In genomic region chr4:169051936-169052335, GRCh38 we compare ENCODE assay signal across 15 cellular contexts. TPM values are rescaled to one million over a fixed set of nuclear protein-coding genes. Genes with fewer than 3 reads are reported as not detected.
DNase-seq lines count a peak whose midpoint lies in the region; ATAC-seq and TF ChIP-seq lines count a peak whose summit lies in the region.
"Had no signal": no experiment of that assay in that cellular context is flagged by ENCODE, and none has a peak within 500 bp of the region (broad histone marks: within the 10 kb centered on the region; RNA-seq: fewer than 3 reads in every experiment).

No MANE protein-coding gene starts in this region.

- H3K4me1 ChIP-seq in heart left ventricle, result peaks cover 17 to 44% (median 29%) of the 10 kb centered on the region in 12 donors
- H3K4me1 ChIP-seq in body of pancreas, result no peaks in the 10 kb centered on the region
- H3K4me1 ChIP-seq in skeletal muscle tissue (ENCODE audit: control insufficient read depth in 3 of 3, insufficient read depth in 3 of 3, low read length in 3 of 3), result peaks cover 4 to 30% (median 10%) of the 10 kb centered on the region in 3 donors
- no peaks in the 10 kb centered on the region for H3K4me1 ChIP-seq in PC-9 (replicated peaks; ENCODE audit: insufficient read depth)

- TF ChIP-seq POLR2A in heart left ventricle (IDR thresholded peaks at IDR 0.05) (no peak), body of pancreas (IDR thresholded peaks at IDR 0.05) (no peak)

- H3K4me3 Mint-ChIP-seq in mesothelial cell of epicardium, result no peak overlapping the region
- H3K4me3 Mint-ChIP-seq: GM23338 had no signal

- no peak for TF ChIP-seq CTCF in heart left ventricle (IDR thresholded peaks at IDR 0.05)
- TF ChIP-seq CTCF in body of pancreas (IDR thresholded peaks at IDR 0.05), result no peak
- TF ChIP-seq CTCF in mesothelial cell of epicardium (IDR thresholded peaks at IDR 0.05; ENCODE audit: unreplicated experiment), result no peak
- no peak for TF ChIP-seq CTCF in PC-9 (conservative IDR thresholded peaks at IDR 0.05)

- DNase-seq in heart left ventricle (no peak), Right ventricle myocardium superior (no peak), body of pancreas (peak in 2 of 4 donors; percentile 25 to 29), mesothelial cell of epicardium (ENCODE audit: low spot score in 2 of 2, unreplicated experiment in 2 of 2) (no peak), PC-9 (no peak)
- DNase-seq in activated CD4-positive, alpha-beta T cell treated with anti-CD3 and anti-CD28 coated beads for 1 hour, result no peak
- DNase-seq: DMS 273 treated with DMSO at 0.1 percent for 48 hours, KBM-7, NCI-H1105, NCI-H1694 treated with DMSO at 0.1 percent for 48 hours, NCI-H748 treated with DMSO at 0.1 percent for 48 hours had no signal

- H3K27me3 Mint-ChIP-seq in mesothelial cell of epicardium (ENCODE audit: low read depth), result no peaks in the 10 kb centered on the region

- H3K9me3 ChIP-seq in heart left ventricle, result no peaks in the 10 kb centered on the region
- H3K9me3 ChIP-seq in body of pancreas, result no peaks in the 10 kb centered on the region
- H3K9me3 ChIP-seq in skeletal muscle tissue (ENCODE audit: control insufficient read depth in 3 of 3, low read length in 3 of 3), result no peaks in the 10 kb centered on the region
- H3K9me3 ChIP-seq in PC-9 (ENCODE audit: insufficient read depth, low read depth), result no peaks in the 10 kb centered on the region
- H3K9me3 ChIP-seq: BLaER1 treated with 17β-estradiol and CSF1 and Interleukin-3, amounts not matched to agents 10 nM and 100 nM had no signal

- 87 to 93% (median 91%) methylated on average over 4 of the region's 4 CpGs for WGBS in heart left ventricle, 4 donors
- WGBS in body of pancreas, 2 donors, result 60 to 67% methylated on average over 4 of the region's 4 CpGs

- CTCF ChIA-PET in PC-9 (lab: Charles Lee), result no interaction called here

- no TSS peak for BruUV-seq in PC-9 (replicated peaks; lab: Mats Ljungman, UMichigan)

- H3K36me3 Mint-ChIP-seq in mesothelial cell of epicardium, result no peaks in the 10 kb centered on the region

- POLR2A ChIA-PET in PC-9 (lab: Charles Lee; ENCODE audit: unreplicated experiment), result no interaction called here

- no peaks in the 10 kb centered on the region for H3K9me3 Mint-ChIP-seq in mesothelial cell of epicardium
- H3K9me3 Mint-ChIP-seq: GM23338 had no signal

- H3K27ac ChIP-seq in heart left ventricle (peak overlapping the region in 8 of 12 donors; percentile 8 to 92 (median 80)), body of pancreas (peak overlapping the region in 1 of 4 donors; percentile 7), skeletal muscle tissue (ENCODE audit: low read depth, low read length) (peak overlapping the region; percentile 79), PC-9 (no peak overlapping the region)
- H3K27ac ChIP-seq: BLaER1 treated with 17β-estradiol and CSF1 and Interleukin-3, amounts not matched to agents 10 nM and 100 nM had no signal

- H3F3A ChIP-seq in PC-9 (ENCODE audit: insufficient read depth, low read depth), result no peaks in the 10 kb centered on the region

- no peak overlapping the region for H3K9ac ChIP-seq in skeletal muscle tissue (ENCODE audit: low read depth in 1 of 3, low read length in 3 of 3)
- H3K9ac ChIP-seq: BLaER1 treated with 17β-estradiol and CSF1 and Interleukin-3, amounts not matched to agents 10 nM and 100 nM had no signal

- H3K27me3 ChIP-seq in heart left ventricle (no peaks in the 10 kb centered on the region), body of pancreas (no peaks in the 10 kb centered on the region), skeletal muscle tissue (ENCODE audit: control insufficient read depth in 3 of 3, insufficient read depth in 3 of 3, low read length in 3 of 3) (no peaks in the 10 kb centered on the region), PC-9 (ENCODE audit: insufficient read depth, low read depth) (no peaks in the 10 kb centered on the region)
- H3K27me3 ChIP-seq: BLaER1 treated with 17β-estradiol and CSF1 and Interleukin-3, amounts not matched to agents 10 nM and 100 nM had no signal

- no peak overlapping the region for H3K4me2 ChIP-seq in PC-9
- H3K4me2 ChIP-seq: BLaER1 treated with 17β-estradiol and CSF1 and Interleukin-3, amounts not matched to agents 10 nM and 100 nM; GM23338 had no signal

- H3K36me3 ChIP-seq in heart left ventricle (no peaks in the 10 kb centered on the region), body of pancreas (replicated peaks in 1 of 2; ENCODE audit: insufficient read depth in 1 of 2, low read depth in 2 of 2) (no peaks in the 10 kb centered on the region), skeletal muscle tissue (ENCODE audit: control insufficient read depth in 3 of 3, insufficient read depth in 3 of 3, low read length in 3 of 3) (no peaks in the 10 kb centered on the region), PC-9 (ENCODE audit: low read depth) (no peaks in the 10 kb centered on the region)
- H3K36me3 ChIP-seq: BLaER1 treated with 17β-estradiol and CSF1 and Interleukin-3, amounts not matched to agents 10 nM and 100 nM had no signal

- intact Hi-C loops in heart left ventricle (cut with DNase I) (loop anchor here in 3 of 10 donors (2.0 to 10.0 kb wide), 3 partner anchors 83 to 223 kb away; partner anchors contain the start of gene SH3RF1 (in 2 of the 3)), Right ventricle myocardium superior (cut with DNase I) (no loop called here), body of pancreas (cut with DNase I) (no loop called here), PC-9 (cut with micrococcal nuclease; ENCODE audit: unreplicated experiment) (no loop called here)

- H3K9me2 ChIP-seq in PC-9 (ENCODE audit: insufficient read depth), result no peaks in the 10 kb centered on the region

- peak overlapping the region; percentile 31 for H3K27ac Mint-ChIP-seq in mesothelial cell of epicardium
- H3K27ac Mint-ChIP-seq: GM23338 had no signal

- no peaks in the 10 kb centered on the region for H4K20me1 ChIP-seq in PC-9 (ENCODE audit: insufficient read depth)
- H4K20me1 ChIP-seq: BLaER1 treated with 17β-estradiol and CSF1 and Interleukin-3, amounts not matched to agents 10 nM and 100 nM had no signal

- H3K79me2 ChIP-seq in PC-9 (ENCODE audit: low read depth), result no peaks in the 10 kb centered on the region

- no peak overlapping the region for H2AFZ ChIP-seq in PC-9

- peaks cover 36% of the 10 kb centered on the region for H3K4me1 Mint-ChIP-seq in mesothelial cell of epicardium

- ATAC-seq in heart left ventricle (no peak), Right ventricle myocardium superior (ENCODE audit: poor library complexity) (no peak), body of pancreas (peak; percentile 68), GM19035 (IDR thresholded peaks at IDR 0.05; ENCODE audit: unreplicated experiment) (no peak)
- ATAC-seq: GM23338 had no signal

- H3K4me3 ChIP-seq in heart left ventricle (no peak overlapping the region), body of pancreas (no peak overlapping the region), skeletal muscle tissue (ENCODE audit: low read length in 3 of 3) (no peak overlapping the region), PC-9 (no peak overlapping the region)
- H3K4me3 ChIP-seq: BLaER1 treated with 17β-estradiol and CSF1 and Interleukin-3, amounts not matched to agents 10 nM and 100 nM; GM23338 had no signal

RNA-seq across cellular contexts. Expression of gene CBR4, which starts 41.9 kb away (rescaled TPM):
- total RNA-seq in heart left ventricle (10 to 100 TPM; 17.2 to 26.5 (median 24.2) TPM), Right ventricle myocardium superior (23.5 TPM), body of pancreas (10 to 100 TPM; 24.1 to 24.4 TPM), mesothelial cell of epicardium (44.9 to 46.3 TPM (median 45.8 TPM) in 3 replicates), skeletal muscle tissue (19.8 TPM), PC-9 (2021) (28.9 and 35.7 TPM in 2 replicates)
- polyA plus RNA-seq in heart left ventricle, result 10 to 100 TPM in 1 of 2 donors, 1 to 10 TPM in 1; 8.7 to 15.2 TPM
